8 cellular contexts compared by ENCODE assay signal in the genomic region with DNA sequence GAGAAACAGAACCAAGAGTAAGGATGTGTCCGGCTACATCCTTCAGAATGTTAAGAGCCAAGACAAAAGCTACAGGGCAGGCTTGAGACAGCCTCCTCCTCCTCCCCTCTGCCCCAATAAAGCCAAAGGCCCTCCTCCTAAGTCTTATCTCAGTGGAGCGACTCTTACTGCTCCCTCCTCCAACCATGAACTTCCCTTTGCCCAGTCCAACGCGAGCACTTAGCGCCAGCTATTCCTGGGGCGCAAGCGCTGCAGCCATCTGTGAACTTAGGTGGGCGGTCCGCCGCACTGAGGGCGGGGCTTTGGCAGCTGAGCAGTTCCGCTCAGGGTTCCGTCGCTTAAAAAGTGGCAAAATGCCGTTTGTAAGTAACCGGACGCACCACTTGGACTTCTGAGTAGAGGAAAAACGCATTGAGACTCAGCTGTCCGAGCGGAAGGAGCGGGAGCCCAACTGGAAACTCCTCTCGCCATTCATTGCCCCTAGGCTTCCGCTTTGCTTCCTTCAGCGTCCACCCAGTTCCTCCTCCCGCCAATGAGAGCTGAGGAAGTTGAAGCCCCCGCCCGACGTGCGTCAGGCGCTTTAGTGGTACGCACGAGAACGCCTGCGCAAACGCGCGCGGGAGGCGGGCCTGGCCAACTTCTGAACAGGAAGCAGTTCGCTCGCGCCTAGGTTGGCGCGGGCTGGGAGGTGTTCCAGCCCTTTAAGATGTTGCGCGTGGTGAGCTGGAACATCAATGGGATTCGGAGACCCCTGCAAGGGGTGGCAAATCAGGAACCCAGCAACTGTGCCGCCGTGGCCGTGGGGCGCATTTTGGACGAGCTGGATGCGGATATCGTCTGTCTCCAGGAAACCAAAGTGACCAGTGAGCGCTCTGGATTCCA. TPM values are rescaled to one million over a fixed set of nuclear protein-coding genes. Genes with fewer than 3 reads are reported as not detected.
A peak's percentile ranks its signal among the peaks of the same experiment; 100 is the strongest.
DNase-seq lines count a peak whose midpoint lies in the region; ATAC-seq, FAIRE-seq and TF ChIP-seq lines count a peak whose summit lies in the region.

APEX2 (plus strand) TSS at position 647 of the 882 bp plus-strand sequence; CDS start at position 707, 60 bp downstream.

- H3K4me1 Mint-ChIP-seq in Calu3 (ENCODE audit: low read depth, unreplicated experiment): peaks cover 12% of the 10 kb centered on the region

- no peaks in the 10 kb centered on the region for H3K9me3 Mint-ChIP-seq in Calu3 (ENCODE audit: low read depth, unreplicated experiment)

- under 1% methylated on average over 55 of the region's 55 CpGs for WGBS in HUES64
- 0% methylated on average over 23 to 31 of the region's 55 CpGs for WGBS in mesodermal cell (ENCODE audit: insufficient coverage in 2 of 2), 2 experiments

- TF ChIP-seq CTCF in Calu3 (IDR thresholded peaks at IDR 0.05; ENCODE audit: unreplicated experiment): no peak
- no peak for TF ChIP-seq CTCF in OCI-LY1 (IDR thresholded peaks at IDR 0.05; ENCODE audit: low read length)

- CTCF ChIA-PET in Calu3 (lab: Charles Lee): interaction anchor here (0.6 to 1.5 kb wide), 3 partner anchors 57 to 875 kb away, joined by 3 to 4 read pairs (median 4); no protein-coding TSS in a partner anchor

- H3K36me3 Mint-ChIP-seq in Calu3 (ENCODE audit: insufficient read depth, unreplicated experiment): peaks cover 24% of the 10 kb centered on the region

- H3K9ac ChIP-seq in HUES64 (ENCODE audit: low read depth, low read length): peak within 1 kb of the TSS; percentile 75
- peak within 1 kb of the TSS; percentile 98 for H3K9ac ChIP-seq in OCI-LY1 (ENCODE audit: low read length)

- H3K79me2 ChIP-seq in OCI-LY1 (ENCODE audit: insufficient read depth, low read length): peaks cover 7% of the 10 kb centered on the region; the same call in 1 of the 2 replicates

- H3K9me2 ChIP-seq in OCI-LY1 (ENCODE audit: low read depth, low read length): no peaks in the 10 kb centered on the region

- H3F3A ChIP-seq in OCI-LY1 (ENCODE audit: insufficient read depth, low read length): no peaks in the 10 kb centered on the region

- no peak within 1 kb of the TSS for H2AFZ ChIP-seq in OCI-LY1 (ENCODE audit: low read length)

- H4K20me1 ChIP-seq in OCI-LY1 (ENCODE audit: insufficient read depth, low read length): no peaks in the 10 kb centered on the region

- no peaks in the 10 kb centered on the region for H3K9me3 ChIP-seq in HUES64 (ENCODE audit: insufficient read depth, low read depth, low read length)
- H3K9me3 ChIP-seq in OCI-LY1 (ENCODE audit: low read length): no peaks in the 10 kb centered on the region
- H3K9me3 ChIP-seq in mesodermal cell (ENCODE audit: control insufficient read depth, low read length): no peaks in the 10 kb centered on the region

- BruUV-seq in Calu3 (replicated peaks; lab: Mats Ljungman, UMichigan): TSS peak; percentile 87

- peak; percentile 89 for DNase-seq in Calu3
- DNase-seq in activated CD8-positive, alpha-beta memory T cell treated with anti-CD3 and anti-CD28 coated beads, Interleukin-2, amount 50 U/mL, for 4 hours: peak; percentile 82
- DNase-seq in stimulated activated CD8-positive, alpha-beta memory T cell treated with anti-CD3 and anti-CD28 coated beads, Interleukin-15, amount 100 ng/mL, for 4 hours (ENCODE audit: low read depth in 2 of 2): peak; percentile 73 to 78

- peak within 1 kb of the TSS; percentile 86 for H3K4me2 ChIP-seq in OCI-LY1 (ENCODE audit: low read length)

- H3K4me3 ChIP-seq in HUES64 (ENCODE audit: low read length) (peak within 1 kb of the TSS; percentile 99), OCI-LY1 (ENCODE audit: low read depth, low read length, poor library complexity, severe bottlenecking) (peak within 1 kb of the TSS; percentile 96), mesodermal cell (ENCODE audit: extremely low read depth, insufficient read depth, low read length, poor library complexity, severe bottlenecking) (peak within 1 kb of the TSS; percentile 55)

- H3K27me3 ChIP-seq in HUES64 (ENCODE audit: insufficient read depth, low read length) (no peaks in the 10 kb centered on the region), OCI-LY1 (ENCODE audit: insufficient read depth, low read length) (no peaks in the 10 kb centered on the region)

- H3K27ac ChIP-seq in HUES64 (ENCODE audit: low read depth, low read length) (peak within 1 kb of the TSS; percentile 95), OCI-LY1 (ENCODE audit: low read depth, low read length, poor library complexity, severe bottlenecking) (peak within 1 kb of the TSS; percentile 91), mesodermal cell (ENCODE audit: low read depth, low read length, severe bottlenecking) (peak within 1 kb of the TSS; percentile 87)

- H3K27ac Mint-ChIP-seq in Calu3 (ENCODE audit: unreplicated experiment): peak within 1 kb of the TSS; percentile 89

- peak; percentile 65 for FAIRE-seq in endometrium (lab: Jason Lieb, UNC)

- peaks cover 33% of the 10 kb centered on the region for H3K36me3 ChIP-seq in HUES64 (ENCODE audit: insufficient read depth, low read length)
- peaks cover 35% of the 10 kb centered on the region for H3K36me3 ChIP-seq in OCI-LY1 (ENCODE audit: insufficient read depth, low read length)
- H3K36me3 ChIP-seq in mesodermal cell (ENCODE audit: control insufficient read depth, insufficient read depth, low read length): peaks cover 21% of the 10 kb centered on the region

- intact Hi-C loops in Calu3 (cut with micrococcal nuclease; ENCODE audit: unreplicated experiment): loop anchor here (10.0 kb wide), 1 partner anchor 105 kb away; no protein-coding TSS in a partner anchor

- H3K4me1 ChIP-seq in HUES64 (ENCODE audit: insufficient read depth, low read length) (no peaks in the 10 kb centered on the region), OCI-LY1 (ENCODE audit: insufficient read depth, low read length, severe bottlenecking) (peaks cover 18% of the 10 kb centered on the region), mesodermal cell (ENCODE audit: control insufficient read depth, insufficient read depth, low read length, poor library complexity, severe bottlenecking) (peaks cover 3% of the 10 kb centered on the region)

- peak within 1 kb of the TSS; percentile 80 for H3K4me3 Mint-ChIP-seq in Calu3 (ENCODE audit: low read depth, unreplicated experiment)

- H3K27me3 Mint-ChIP-seq in Calu3 (ENCODE audit: unreplicated experiment): no peaks in the 10 kb centered on the region

- ATAC-seq in GM21447 (IDR thresholded peaks at IDR 0.05; ENCODE audit: unreplicated experiment): peak; percentile 92

RNA-seq across cellular contexts. Expression of gene APEX2, which starts in this region (rescaled TPM):
- 28.7 and 32.4 TPM in 2 replicates for total RNA-seq in Calu3 (2022)
- polyA plus RNA-seq in HUES64 (2013, experiment 1 of 2): 17.0 TPM
- polyA plus RNA-seq in HUES64 (2013, experiment 2 of 2): 15.5 TPM
- 14.3 TPM for polyA plus RNA-seq in mesodermal cell (2013, experiment 1 of 2)
- polyA plus RNA-seq in mesodermal cell (2013, experiment 2 of 2): 11.9 TPM

Comparison
In these comparisons a context has a peak if more than half of its experiments do, and no peak if none do; other contexts are left out.
1. Peak in every context shown above with its lines: DNase-seq, ATAC-seq, H3K4me3 ChIP-seq and H3K27ac ChIP-seq.